In genomic region chr12:19282133-19282532, GRCh38 we compare ENCODE assay signal across 7 cellular contexts.
"Had no signal": no experiment of that assay in that cellular context is flagged by ENCODE, and none has a peak within 500 bp of the region (broad histone marks: within the 10 kb centered on the region; RNA-seq: fewer than 3 reads in every experiment).

No MANE protein-coding gene starts in this region.

- H2AFZ ChIP-seq: GM23338 had no signal

- DNase-seq: H7, HFFc6, KG1 had no signal

- H3K4me3 ChIP-seq: GM23338, HAP-1 had no signal

- H3K27ac ChIP-seq: HL-60 had no signal

- H3K9me3 ChIP-seq: HAP-1 had no signal

- ATAC-seq: GM23338, HCT116 had no signal

- H3K4me2 ChIP-seq: GM23338 had no signal
